ENCODE assay signal across 11 cellular contexts in genomic region chr1:192703283-192704206, GRCh38.
DNase-seq lines count a peak whose midpoint lies in the region; ATAC-seq lines count a peak whose summit lies in the region.
"Had no signal": no experiment of that assay in that cellular context is flagged by ENCODE, and none has a peak within 500 bp of the region (broad histone marks: within the 10 kb centered on the region; RNA-seq: fewer than 3 reads in every experiment).

No MANE protein-coding gene starts in this region.

- DNase-seq in Karpas-422 (no peak), OCI-M1 (lab: John Stamatoyannopoulos, UW) (no peak), germinal center (ENCODE audit: low spot score) (no peak), NOMO-1 (lab: John Stamatoyannopoulos, UW; ENCODE audit: unreplicated experiment in 2 of 2) (no peak), middle frontal gyrus (ENCODE audit: extremely low spot score, low spot score) (no peak)
- DNase-seq: H9; NCI-H1930; stimulated activated CD4-positive, alpha-beta T cell treated with anti-CD3 and anti-CD28 coated beads, Interleukin-1b, Interleukin-23, amount 100 ng/mL, for 48 hours had no signal

- no peaks in the 10 kb centered on the region for H3K36me3 ChIP-seq in Karpas-422 (ENCODE audit: insufficient read depth, low read length)

- H3K9me2 ChIP-seq in Karpas-422 (replicated peaks; ENCODE audit: insufficient read depth, low read length) = no peaks in the 10 kb centered on the region

- no peak overlapping the region for H3K9ac ChIP-seq in Karpas-422 (ENCODE audit: low read length)

- no peaks in the 10 kb centered on the region for H3K79me2 ChIP-seq in Karpas-422 (ENCODE audit: low read length)

- H3K4me2 ChIP-seq in Karpas-422 (ENCODE audit: low read depth, low read length, poor library complexity, severe bottlenecking) = peak overlapping the region; percentile 38

- no peaks in the 10 kb centered on the region for H4K20me1 ChIP-seq in Karpas-422 (ENCODE audit: insufficient read depth, low read depth, low read length)

- no peaks in the 10 kb centered on the region for H3K27me3 ChIP-seq in Karpas-422 (ENCODE audit: low read length)

- no peak overlapping the region for H3K4me3 ChIP-seq in Karpas-422 (ENCODE audit: low read length)

- H2AFZ ChIP-seq in Karpas-422 (ENCODE audit: low read length) = peak overlapping the region; percentile 42; the same call in 1 of the 2 replicates

- no peak overlapping the region for H3K27ac ChIP-seq in Karpas-422 (ENCODE audit: low read length)

- no peaks in the 10 kb centered on the region for H3K9me3 ChIP-seq in Karpas-422 (ENCODE audit: low read length)

- ATAC-seq in GM18498 (IDR thresholded peaks at IDR 0.05; ENCODE audit: unreplicated experiment) (peak; percentile 86), GM19397 (IDR thresholded peaks at IDR 0.05; ENCODE audit: unreplicated experiment) (peak; percentile 79), HG02885 (IDR thresholded peaks at IDR 0.05; ENCODE audit: poor library complexity, unreplicated experiment) (peak; percentile 88)

- H3K4me1 ChIP-seq in Karpas-422 (ENCODE audit: low read length) = no peaks in the 10 kb centered on the region; the same call in 1 of the 2 replicates
